2 cellular contexts compared by ENCODE assay signal in genomic region chrX:48470110-48470832, GRCh38.
TF ChIP-seq lines count a peak whose summit lies in the region.

SLC38A5 (minus strand) TSS chrX:48470260; CDS start chrX:48467924, 2,336 bp downstream.

TF ChIP-seq in GM12878, 131 proteins besides CTCF, POLR2A, EP300 and RAD21:
- TF ChIP-seq MEF2A (IDR thresholded peaks at IDR 0.05; ENCODE audit: insufficient read depth, low read depth, low read length) (no peak), ZBTB4 (CRISPR knock-in tag; IDR thresholded peaks at IDR 0.05) (no peak), SMAD1 (IDR thresholded peaks at IDR 0.05; ENCODE audit: low read depth, partially characterized antibody) (no peak), SIX5 (IDR thresholded peaks at IDR 0.05; ENCODE audit: low read depth, low read length, severe bottlenecking) (no peak), POU2F2 (IDR thresholded peaks at IDR 0.05; ENCODE audit: borderline replicate concordance, low read depth, low read length) (no peak), NBN (IDR thresholded peaks at IDR 0.05) (no peak), MEF2B (IDR thresholded peaks at IDR 0.05; ENCODE audit: partially characterized antibody, poor library complexity, severe bottlenecking) (no peak), WRNIP1 (IDR thresholded peaks at IDR 0.05; ENCODE audit: borderline replicate concordance, low read depth, low read length) (no peak), DPF2 (IDR thresholded peaks at IDR 0.05) (no peak), MLLT1 (IDR thresholded peaks at IDR 0.05) (no peak), ELK1 (IDR thresholded peaks at IDR 0.05; ENCODE audit: low read depth, low read length) (no peak), ZNF592 (IDR thresholded peaks at IDR 0.05) (no peak), YY1 (IDR thresholded peaks at IDR 0.05; ENCODE audit: low read depth, low read length) (no peak), ASH2L (IDR thresholded peaks at IDR 0.05; ENCODE audit: borderline replicate concordance, low read depth) (no peak), MTA2 (IDR thresholded peaks at IDR 0.05; ENCODE audit: low read depth) (no peak), ATF7 (IDR thresholded peaks at IDR 0.05; ENCODE audit: low read depth) (no peak), SUPT20H (IDR thresholded peaks at IDR 0.05; ENCODE audit: borderline replicate concordance, control insufficient read depth, low read depth, low read length) (no peak), NRF1 (conservative IDR thresholded peaks at IDR 0.05; ENCODE audit: low read depth, low read length) (no peak), RAD51 (IDR thresholded peaks at IDR 0.05) (no peak)

TF ChIP-seq in HepG2, 621 proteins besides CTCF, POLR2A, EP300 and RAD21 (continues in another document):
- TF ChIP-seq CCDC6 (CRISPR knock-in tag; IDR thresholded peaks at IDR 0.05) = peak; percentile 54; the same call in 1 of the 2 replicates
- TF ChIP-seq ZNF557 (CRISPR knock-in tag; IDR thresholded peaks at IDR 0.05) = no peak
- 0 out of 2 replicates have a peak, but pooled peaks have one; percentile 39 for TF ChIP-seq YEATS4 (CRISPR knock-in tag; IDR thresholded peaks at IDR 0.05; ENCODE audit: borderline replicate concordance)
- peak; percentile 75 for TF ChIP-seq MAX (IDR thresholded peaks at IDR 0.05)
- TF ChIP-seq ZNF614 (CRISPR knock-in tag; IDR thresholded peaks at IDR 0.05; ENCODE audit: borderline replicate concordance) = 0 out of 2 replicates have a peak, but pooled peaks have one; percentile 17
- 0 out of 2 replicates have a peak, but pooled peaks have one; percentile 20 for TF ChIP-seq PRDM15 (CRISPR knock-in tag; IDR thresholded peaks at IDR 0.05)
- no peak for TF ChIP-seq CBX5 (CRISPR knock-in tag; IDR thresholded peaks at IDR 0.05; ENCODE audit: borderline replicate concordance)
- TF ChIP-seq ZNF879 (CRISPR knock-in tag; IDR thresholded peaks at IDR 0.05) = 0 out of 2 replicates have a peak, but pooled peaks have one; percentile 38
- TF ChIP-seq HNF4A (CRISPR knock-in tag; IDR thresholded peaks at IDR 0.05) = peak; percentile 48
- peak; percentile 28; the same call in 1 of the 2 replicates for TF ChIP-seq TCF7 (IDR thresholded peaks at IDR 0.05; ENCODE audit: low read depth)
- TF ChIP-seq ZNF329 (CRISPR knock-in tag; IDR thresholded peaks at IDR 0.05; ENCODE audit: low read depth) = no peak
- TF ChIP-seq GABPB1 (CRISPR knock-in tag; IDR thresholded peaks at IDR 0.05) = peak; percentile 35; the same call in 1 of the 2 replicates
- no peak for TF ChIP-seq ZBTB26 (CRISPR knock-in tag; IDR thresholded peaks at IDR 0.05; ENCODE audit: borderline replicate concordance)
- no peak for TF ChIP-seq ZNF720 (CRISPR knock-in tag; IDR thresholded peaks at IDR 0.05)
- no peak for TF ChIP-seq NFKB2 (CRISPR knock-in tag; IDR thresholded peaks at IDR 0.05; ENCODE audit: borderline replicate concordance)
- TF ChIP-seq MTA1 (CRISPR knock-in tag; IDR thresholded peaks at IDR 0.05; ENCODE audit: borderline replicate concordance) = 0 out of 2 replicates have a peak, but pooled peaks have one; percentile 25
- TF ChIP-seq ZFY (CRISPR knock-in tag; IDR thresholded peaks at IDR 0.05) = 0 out of 2 replicates have a peak, but pooled peaks have one; percentile 21
- peak; percentile 30; the same call in 1 of the 2 replicates for TF ChIP-seq HDAC1 (CRISPR knock-in tag; IDR thresholded peaks at IDR 0.05)
- no peak for TF ChIP-seq MZF1 (CRISPR knock-in tag; IDR thresholded peaks at IDR 0.05; ENCODE audit: borderline replicate concordance)
- no peak for TF ChIP-seq TCF7L2 (IDR thresholded peaks at IDR 0.05; ENCODE audit: low read depth, low read length)
- no peak for TF ChIP-seq RNF2 (conservative IDR thresholded peaks at IDR 0.05; ENCODE audit: low read depth)
- no peak for TF ChIP-seq MLXIP (CRISPR knock-in tag; IDR thresholded peaks at IDR 0.05; ENCODE audit: borderline replicate concordance)
- no peak for TF ChIP-seq PRDM4 (CRISPR knock-in tag; IDR thresholded peaks at IDR 0.05; ENCODE audit: borderline replicate concordance)
- TF ChIP-seq SAP130 (CRISPR knock-in tag; IDR thresholded peaks at IDR 0.05; ENCODE audit: low read depth) = peak; percentile 59
- TF ChIP-seq RXRA (CRISPR knock-in tag; IDR thresholded peaks at IDR 0.05) = peak; percentile 40; the same call in 1 of the 2 replicates
- 0 out of 4 replicates have a peak, but pooled peaks of 1 of the 2 experiments have one; percentile 34 for TF ChIP-seq KLF16 (CRISPR knock-in tag; IDR thresholded peaks at IDR 0.05)
- TF ChIP-seq ZNF609 (CRISPR knock-in tag; IDR thresholded peaks at IDR 0.05; ENCODE audit: borderline replicate concordance) = no peak
- TF ChIP-seq NCOR1 (IDR thresholded peaks at IDR 0.05; ENCODE audit: borderline replicate concordance, low read length) = no peak
- TF ChIP-seq ZNF225 (CRISPR knock-in tag; IDR thresholded peaks at IDR 0.05) = no peak
- peak; percentile 60 for TF ChIP-seq POLR2G (IDR thresholded peaks at IDR 0.05; ENCODE audit: low read depth, low read length)
- 0 out of 2 replicates have a peak, but pooled peaks have one; percentile 0 for TF ChIP-seq ZNF558 (CRISPR knock-in tag; IDR thresholded peaks at IDR 0.05; ENCODE audit: borderline replicate concordance)
- TF ChIP-seq UBTF (CRISPR knock-in tag; IDR thresholded peaks at IDR 0.05) = peak; percentile 9; the same call in 1 of the 2 replicates
- peak; percentile 33; the same call in 1 of the 2 replicates for TF ChIP-seq ZNF543 (CRISPR knock-in tag; IDR thresholded peaks at IDR 0.05)
- no peak for TF ChIP-seq AHR (CRISPR knock-in tag; IDR thresholded peaks at IDR 0.05)
- no peak for TF ChIP-seq SOX6 (IDR thresholded peaks at IDR 0.05)
- TF ChIP-seq SOX6 (CRISPR knock-in tag; IDR thresholded peaks at IDR 0.05) = peak; percentile 30; the same call in 1 of the 2 replicates
- 0 out of 2 replicates have a peak, but pooled peaks have one; percentile 12 for TF ChIP-seq SOX5 (CRISPR knock-in tag; IDR thresholded peaks at IDR 0.05; ENCODE audit: borderline replicate concordance)
